8 cellular contexts compared by ENCODE assay signal in genomic region chr1:94384485-94385353, GRCh38. TPM values are rescaled to one million over a fixed set of nuclear protein-coding genes. Genes with fewer than 3 reads are reported as not detected.
DNase-seq lines count a peak whose midpoint lies in the region; ATAC-seq lines count a peak whose summit lies in the region.

No MANE protein-coding gene starts in this region.

- peak; percentile 46 for ATAC-seq in HG02885 (IDR thresholded peaks at IDR 0.05; ENCODE audit: poor library complexity, unreplicated experiment)
- no peak for ATAC-seq in activated CD8-positive, alpha-beta T cell treated with anti-CD3 and anti-CD28 coated beads, Interleukin-2, amount 10 ng/mL, durations not matched to agents 7 days and 5 days
- no peak for ATAC-seq in GM18519 (IDR thresholded peaks at IDR 0.05; ENCODE audit: low FRiP score, unreplicated experiment)

- peaks cover 17% of the 10 kb centered on the region for H3K4me1 ChIP-seq in CD8-positive, alpha-beta memory T cell (ENCODE audit: insufficient read depth, low read length)
- peaks cover 10% of the 10 kb centered on the region for H3K4me1 ChIP-seq in mesodermal cell (ENCODE audit: control insufficient read depth, insufficient read depth, low read length, poor library complexity, severe bottlenecking)

- no peak overlapping the region for H3K27ac ChIP-seq in CD8-positive, alpha-beta memory T cell (ENCODE audit: low read depth, low read length)
- peak overlapping the region; percentile 17 for H3K27ac ChIP-seq in mesodermal cell (ENCODE audit: low read depth, low read length, severe bottlenecking)

- H3K4me3 Mint-ChIP-seq in CD8-positive, alpha-beta memory T cell: peak overlapping the region; percentile 32 to 72 (median 62)
- H3K4me3 Mint-ChIP-seq in activated CD8-positive, alpha-beta T cell treated with anti-CD3 and anti-CD28 coated beads, Interleukin-2, amount 10 ng/mL, durations not matched to agents 7 days and 5 days: no peak overlapping the region

- H3K4me1 Mint-ChIP-seq in CD8-positive, alpha-beta memory T cell: peaks cover 17 to 23% (median 23%) of the 10 kb centered on the region in 3 donors
- peaks cover 13% of the 10 kb centered on the region for H3K4me1 Mint-ChIP-seq in activated CD8-positive, alpha-beta T cell treated with anti-CD3 and anti-CD28 coated beads, Interleukin-2, amount 10 ng/mL, durations not matched to agents 7 days and 5 days (ENCODE audit: low read depth)

- peaks cover 11 to 16% of the 10 kb centered on the region in 2 donors for H3K27me3 Mint-ChIP-seq in CD8-positive, alpha-beta memory T cell
- H3K27me3 Mint-ChIP-seq in activated CD8-positive, alpha-beta T cell treated with anti-CD3 and anti-CD28 coated beads, Interleukin-2, amount 10 ng/mL, durations not matched to agents 7 days and 5 days (ENCODE audit: low read depth): no peaks in the 10 kb centered on the region

- CTCF ChIA-PET in CD8-positive, alpha-beta memory T cell (lab: Charles Lee): no interaction called here
- CTCF ChIA-PET in activated CD8-positive, alpha-beta T cell treated with anti-CD3 and anti-CD28 coated beads, Interleukin-2, amount 10 ng/mL, durations not matched to agents 7 days and 5 days (lab: Charles Lee): interaction anchor here (0.8 to 1.8 kb wide), 2 partner anchors 16 to 344 kb away, joined by 3 to 5 read pairs; no protein-coding TSS in a partner anchor

- H3K27me3 ChIP-seq in CD8-positive, alpha-beta memory T cell (ENCODE audit: insufficient read depth, low read length, poor library complexity, severe bottlenecking): no peaks in the 10 kb centered on the region

- peak in 2 of 5 donors; percentile 7 to 36 for DNase-seq in CD8-positive, alpha-beta memory T cell
- DNase-seq in activated CD8-positive, alpha-beta T cell treated with anti-CD3 and anti-CD28 coated beads, Interleukin-2, amount 10 ng/mL, durations not matched to agents 7 days and 5 days: no peak
- DNase-seq in AG08395 (ENCODE audit: low spot score) (no peak), MV-4-11 (lab: John Stamatoyannopoulos, UW) (no peak), anterior cingulate cortex (lab: John Stamatoyannopoulos, UW) (no peak)

- H3K9me3 Mint-ChIP-seq in CD8-positive, alpha-beta memory T cell: peaks cover 0 to 5% (median 4%) of the 10 kb centered on the region in 5 donors
- no peaks in the 10 kb centered on the region for H3K9me3 Mint-ChIP-seq in activated CD8-positive, alpha-beta T cell treated with anti-CD3 and anti-CD28 coated beads, Interleukin-2, amount 10 ng/mL, durations not matched to agents 7 days and 5 days (ENCODE audit: insufficient read depth)

- no peaks in the 10 kb centered on the region for H3K36me3 ChIP-seq in CD8-positive, alpha-beta memory T cell (ENCODE audit: insufficient read depth, low read length)
- no peaks in the 10 kb centered on the region for H3K36me3 ChIP-seq in mesodermal cell (ENCODE audit: control insufficient read depth, insufficient read depth, low read length)

- H3K9me3 ChIP-seq in CD8-positive, alpha-beta memory T cell (ENCODE audit: low read length): no peaks in the 10 kb centered on the region
- H3K9me3 ChIP-seq in mesodermal cell (ENCODE audit: control insufficient read depth, low read length): peaks cover 13% of the 10 kb centered on the region

- H3K27ac Mint-ChIP-seq in CD8-positive, alpha-beta memory T cell: peak overlapping the region in 6 of 8 donors; percentile 21 to 73 (median 47)
- peak overlapping the region; percentile 69 for H3K27ac Mint-ChIP-seq in activated CD8-positive, alpha-beta T cell treated with anti-CD3 and anti-CD28 coated beads, Interleukin-2, amount 10 ng/mL, durations not matched to agents 7 days and 5 days

- H3K4me3 ChIP-seq in CD8-positive, alpha-beta memory T cell (ENCODE audit: low read length): peak overlapping the region; percentile 32
- no peak overlapping the region for H3K4me3 ChIP-seq in mesodermal cell (ENCODE audit: extremely low read depth, insufficient read depth, low read length, poor library complexity, severe bottlenecking)

- POLR2A ChIA-PET in CD8-positive, alpha-beta memory T cell (lab: Charles Lee): no interaction called here
- POLR2A ChIA-PET in activated CD8-positive, alpha-beta T cell treated with anti-CD3 and anti-CD28 coated beads, Interleukin-2, amount 10 ng/mL, durations not matched to agents 7 days and 5 days (lab: Charles Lee): interaction anchor here (1.0 kb wide), 1 partner anchor 33 kb away, joined by 4 read pairs; no protein-coding TSS in a partner anchor

- peaks cover 0 to 8% (median 3%) of the 10 kb centered on the region in 3 donors for H3K36me3 Mint-ChIP-seq in CD8-positive, alpha-beta memory T cell
- peaks cover 2% of the 10 kb centered on the region for H3K36me3 Mint-ChIP-seq in activated CD8-positive, alpha-beta T cell treated with anti-CD3 and anti-CD28 coated beads, Interleukin-2, amount 10 ng/mL, durations not matched to agents 7 days and 5 days (ENCODE audit: low read depth)

- 71 to 93% methylated on average over 4 of the region's 4 CpGs for WGBS in mesodermal cell (ENCODE audit: insufficient coverage in 2 of 2), 2 experiments

RNA-seq across cellular contexts. Expression of gene ABCD3, which starts 33.5 kb away (rescaled TPM):
- 10 to 100 TPM; 36.7 to 38.8 TPM for total RNA-seq in CD8-positive, alpha-beta memory T cell
- 28.3 TPM for polyA plus RNA-seq in CD8-positive, alpha-beta memory T cell
- 10 to 100 TPM; 25.0 to 25.2 TPM for total RNA-seq in activated CD8-positive, alpha-beta T cell treated with anti-CD3 and anti-CD28 coated beads, Interleukin-2, amount 10 ng/mL, durations not matched to agents 7 days and 5 days
- polyA plus RNA-seq in mesodermal cell (2013, experiment 1 of 2): 31.7 TPM
- 39.4 TPM for polyA plus RNA-seq in mesodermal cell (2013, experiment 2 of 2)
